Comparison of ENCODE assay signal across 8 cellular contexts in the genomic region with DNA sequence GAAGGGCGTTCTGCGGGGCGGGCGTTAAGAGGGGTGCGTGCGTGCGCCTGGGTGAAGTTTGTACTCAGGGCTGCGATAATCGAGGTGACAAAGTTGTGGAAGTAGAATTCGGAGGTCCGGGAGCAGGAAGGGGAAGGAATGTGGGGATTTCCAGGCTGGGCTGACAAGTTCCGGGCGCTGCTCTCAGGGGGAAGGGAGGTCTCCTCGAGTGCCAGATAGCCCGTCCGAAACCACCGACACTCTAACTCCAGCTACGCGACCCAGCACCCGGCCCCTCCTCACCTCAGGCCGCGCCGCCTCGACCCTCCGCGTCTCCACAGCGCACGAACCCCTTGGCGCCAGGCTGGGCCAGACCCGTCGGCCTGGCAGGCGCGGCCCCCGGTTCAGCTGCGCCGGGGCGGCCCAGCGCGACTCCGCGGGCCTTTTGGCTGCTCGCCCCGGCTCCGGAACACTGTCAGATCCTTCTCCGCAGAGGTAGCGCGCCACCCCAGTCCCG. TPM values are rescaled to one million over a fixed set of nuclear protein-coding genes. Genes with fewer than 3 reads are reported as not detected.
DNase-seq lines count a peak whose midpoint lies in the region; ATAC-seq, FAIRE-seq and TF ChIP-seq lines count a peak whose summit lies in the region.

TSS of gene IL6ST (minus strand) at position 462 of the 496 bp plus-strand sequence. CDS start 18,685 bp downstream, outside the sequence.

- H3K4me3 ChIP-seq in H1 (ENCODE audit: extremely low read depth in 1 of 4, insufficient read depth in 2 of 4, low read depth in 3 of 4, low read length in 4 of 4) (peak within 1 kb of the TSS; percentile 68 to 86 (median 79)), mesendoderm (ENCODE audit: low read length) (peak within 1 kb of the TSS; percentile 92), thyroid gland (replicated peaks in 1 of 3) (peak within 1 kb of the TSS; percentile 86 to 90 (median 87))

- peaks cover 3% of the 10 kb centered on the region for H3K9me3 Mint-ChIP-seq in Calu3 (ENCODE audit: low read depth, unreplicated experiment)

- TF ChIP-seq POLR2A in H1 (IDR thresholded peaks at IDR 0.05; ENCODE audit: control extremely low read depth in 1 of 2, low read depth in 2 of 2, low read length in 2 of 2) (peak; percentile 24 to 83), thyroid gland (IDR thresholded peaks at IDR 0.05) (peak; percentile 89 to 98)

- H3K79me1 ChIP-seq in H1 (ENCODE audit: low read depth, low read length) (no peaks in the 10 kb centered on the region), mesendoderm (ENCODE audit: low read length) (peaks cover 2% of the 10 kb centered on the region)

- FAIRE-seq in H1 (lab: Jason Lieb, UNC) = no peak

- H2BK120ac ChIP-seq in H1 (replicated peaks; ENCODE audit: low read depth, low read length) = no peak within 1 kb of the TSS
- peak within 1 kb of the TSS; percentile 47 for H2BK120ac ChIP-seq in mesendoderm (ENCODE audit: low read depth, low read length)

- H3K23me2 ChIP-seq in H1 (ENCODE audit: low read depth, low read length) = no peaks in the 10 kb centered on the region

- H3K36me3 ChIP-seq in H1 (ENCODE audit: control insufficient read depth in 2 of 4, insufficient read depth in 4 of 4, low read length in 3 of 4) = no peaks in the 10 kb centered on the region
- no peaks in the 10 kb centered on the region for H3K36me3 ChIP-seq in mesendoderm (ENCODE audit: control insufficient read depth, insufficient read depth, low read length)
- no peaks in the 10 kb centered on the region for H3K36me3 ChIP-seq in thyroid gland

- H4K5ac ChIP-seq in H1 (ENCODE audit: insufficient read length, low read depth, low read length) (peak within 1 kb of the TSS; percentile 18), mesendoderm (ENCODE audit: low read length) (no peak within 1 kb of the TSS)

- H3K79me2 ChIP-seq in H1 (ENCODE audit: control insufficient read depth in 1 of 2, insufficient read depth in 2 of 2, low read length in 2 of 2) = peaks cover 0 to 18% of the 10 kb centered on the region in 2 experiments; a peak in 1 of 4 replicates
- H3K79me2 ChIP-seq in mesendoderm (ENCODE audit: control insufficient read depth, insufficient read depth, low read length) = peaks cover 17% of the 10 kb centered on the region

- H3K4me3 Mint-ChIP-seq in Calu3 (ENCODE audit: low read depth, unreplicated experiment) = peak within 1 kb of the TSS; percentile 93

- H4K20me1 ChIP-seq in H1 (replicated peaks in 1 of 2; ENCODE audit: control insufficient read depth in 1 of 2, insufficient read depth in 2 of 2, low read length in 2 of 2) = peaks cover 0 to 2% of the 10 kb centered on the region in 2 experiments

- ATAC-seq in GM19395 (IDR thresholded peaks at IDR 0.05; ENCODE audit: unreplicated experiment) = peak; percentile 42
- peak; percentile 36 for ATAC-seq in HG03457 (IDR thresholded peaks at IDR 0.05; ENCODE audit: unreplicated experiment)

- peak within 1 kb of the TSS; percentile 35 for H4K91ac ChIP-seq in H1 (replicated peaks; ENCODE audit: insufficient read length, low read length)

- H2BK15ac ChIP-seq in H1 (ENCODE audit: low read length) (no peak within 1 kb of the TSS), mesendoderm (replicated peaks; ENCODE audit: low read depth) (no peak within 1 kb of the TSS)

- H3K27ac ChIP-seq in H1 (ENCODE audit: low read depth, low read length) (peak within 1 kb of the TSS; percentile 53; the same call in 1 of the 2 replicates), mesendoderm (ENCODE audit: low read depth, low read length) (peak within 1 kb of the TSS; percentile 93), thyroid gland (peak within 1 kb of the TSS; percentile 98 to 99 (median 98))

- no peak within 1 kb of the TSS for H2AK5ac ChIP-seq in H1 (ENCODE audit: low read depth, low read length)
- H2AK5ac ChIP-seq in mesendoderm (ENCODE audit: low read length) = no peak within 1 kb of the TSS

- H3K27ac Mint-ChIP-seq in Calu3 (ENCODE audit: unreplicated experiment) = peak within 1 kb of the TSS; percentile 95

- H3K18ac ChIP-seq in H1 (ENCODE audit: extremely low read depth, low read length) = peak within 1 kb of the TSS; percentile 88
- peak within 1 kb of the TSS; percentile 78 for H3K18ac ChIP-seq in mesendoderm (ENCODE audit: low read length)

- peak within 1 kb of the TSS; percentile 79 to 90 for H3K4me2 ChIP-seq in H1 (ENCODE audit: insufficient read depth in 1 of 2, low read depth in 2 of 2, low read length in 2 of 2)
- peak within 1 kb of the TSS; percentile 72 for H3K4me2 ChIP-seq in mesendoderm (ENCODE audit: low read length)

- H2AFZ ChIP-seq in H1 (ENCODE audit: low read length) = peak within 1 kb of the TSS; percentile 45; the same call in 1 of the 2 replicates

- no peak within 1 kb of the TSS for H2BK20ac ChIP-seq in H1 (ENCODE audit: low read length)

- no peak within 1 kb of the TSS for H3K23ac ChIP-seq in H1 (ENCODE audit: insufficient read length)
- peak within 1 kb of the TSS; percentile 25 for H3K23ac ChIP-seq in mesendoderm (ENCODE audit: low read length)

- TF ChIP-seq RAD21 in H1 (IDR thresholded peaks at IDR 0.05 in 1 of 2, conservative IDR thresholded peaks at IDR 0.05 in 1 of 2; ENCODE audit: low read depth in 2 of 2, low read length in 2 of 2) = no peak; a peak in 1 of 4 replicates

- H3K4me1 ChIP-seq in H1 (replicated peaks in 1 of 4; ENCODE audit: control insufficient read depth in 3 of 4, insufficient read depth in 4 of 4, low read length in 3 of 4) = peaks cover 0 to 2% (median 0%) of the 10 kb centered on the region in 4 experiments; a peak in 2 of 7 replicates
- H3K4me1 ChIP-seq in mesendoderm (ENCODE audit: control insufficient read depth, low read depth, low read length) = no peaks in the 10 kb centered on the region
- peaks cover 34% of the 10 kb centered on the region in 2 donors for H3K4me1 ChIP-seq in thyroid gland

- H3K27me3 Mint-ChIP-seq in Calu3 (ENCODE audit: unreplicated experiment) = no peaks in the 10 kb centered on the region

- CTCF ChIA-PET in Calu3 (lab: Charles Lee) = interaction anchor here (0.8 to 1.3 kb wide), 2 partner anchors 9 to 276 kb away, joined by 3 to 4 read pairs; no protein-coding TSS in a partner anchor
- CTCF ChIA-PET in H1 (lab: Charles Lee; ENCODE audit: partially characterized antibody) = interaction anchor here (1.5 kb wide), 1 partner anchor 17 kb away, joined by 7 read pairs; no protein-coding TSS in a partner anchor

- no peak within 1 kb of the TSS for H2BK12ac ChIP-seq in H1 (ENCODE audit: low read depth, low read length)

- 0% methylated on average over 11 of the region's 48 CpGs; no CpG with 5 or more reads in 1 of the 2 experiments for WGBS in H1 (ENCODE audit: extremely low coverage in 1 of 2, insufficient coverage in 1 of 2, insufficient read length in 1 of 2, insufficient replicate concordance in 2 of 2, low coverage in 1 of 2, low lambda C conversion rate in 2 of 2, missing lambda C conversion rate in 1 of 2), 2 experiments
- no CpG with 5 or more reads among the region's 48 CpGs for WGBS in mesendoderm (ENCODE audit: extremely low coverage, insufficient coverage, low lambda C conversion rate)
- 0 to 1% methylated on average over 18 to 26 of the region's 48 CpGs for WGBS in thyroid gland, 2 donors

- H2BK5ac ChIP-seq in H1 (ENCODE audit: low read depth, low read length) = peak within 1 kb of the TSS; percentile 56; the same call in 1 of the 2 replicates
- peak within 1 kb of the TSS; percentile 39 for H2BK5ac ChIP-seq in mesendoderm (ENCODE audit: low read length)

- H3K56ac ChIP-seq in H1 (replicated peaks; ENCODE audit: insufficient read length, low read depth, low read length) = peak within 1 kb of the TSS; percentile 73
- H3K56ac ChIP-seq in mesendoderm (ENCODE audit: low read length) = peak within 1 kb of the TSS; percentile 97

- no peaks in the 10 kb centered on the region for H3K27me3 ChIP-seq in H1 (replicated peaks in 1 of 4; ENCODE audit: control insufficient read depth in 3 of 4, extremely low read depth in 1 of 4, insufficient read depth in 3 of 4, low read length in 3 of 4)
- no peaks in the 10 kb centered on the region for H3K27me3 ChIP-seq in mesendoderm (ENCODE audit: insufficient read depth, low read length, poor library complexity)
- no peaks in the 10 kb centered on the region for H3K27me3 ChIP-seq in thyroid gland

- BruUV-seq in Calu3 (replicated peaks; lab: Mats Ljungman, UMichigan) = no TSS peak

- DNase-seq in Calu3 (peak; percentile 67), T-helper 9 cell (peak; percentile 34), H1 (ENCODE audit: low read depth in 1 of 2, low spot score in 2 of 2) (peak in 1 of 2 experiments; percentile 34), mesendoderm (peak; percentile 85), thyroid gland (peak in 1 of 2 donors; percentile 72), NCI-H774 (lab: John Stamatoyannopoulos, UW) (no peak)

- no peak within 1 kb of the TSS for H3K4ac ChIP-seq in H1 (replicated peaks; ENCODE audit: insufficient read length, low read depth, low read length)
- peak within 1 kb of the TSS; percentile 81 for H3K4ac ChIP-seq in mesendoderm (ENCODE audit: low read depth, low read length)

- H3K9me3 ChIP-seq in H1 (ENCODE audit: insufficient read depth in 2 of 2, low read depth in 1 of 2, low read length in 1 of 2) (no peaks in the 10 kb centered on the region), thyroid gland (no peaks in the 10 kb centered on the region)

- H3K9ac ChIP-seq in H1 (replicated peaks in 1 of 4; ENCODE audit: extremely low read depth in 1 of 4, low read depth in 3 of 4, low read length in 3 of 4) = peak within 1 kb of the TSS; percentile 61 to 85 (median 74)
- peak within 1 kb of the TSS; percentile 93 for H3K9ac ChIP-seq in mesendoderm (ENCODE audit: low read length)

- no peak within 1 kb of the TSS for H3K14ac ChIP-seq in H1 (ENCODE audit: insufficient read length)

- TF ChIP-seq EP300 in H1 (IDR thresholded peaks at IDR 0.05; ENCODE audit: borderline replicate concordance in 1 of 2, low read depth in 2 of 2, low read length in 2 of 2) = no peak

- peaks cover 44% of the 10 kb centered on the region for H3K4me1 Mint-ChIP-seq in Calu3 (ENCODE audit: low read depth, unreplicated experiment)

- H4K8ac ChIP-seq in H1 (ENCODE audit: extremely low read depth, insufficient read depth, low read length) (peak within 1 kb of the TSS; percentile 73), mesendoderm (ENCODE audit: low read depth, low read length) (peak within 1 kb of the TSS; percentile 30)

- POLR2A ChIA-PET in H1 (lab: Charles Lee; ENCODE audit: partially characterized antibody) = interaction anchor here (1.1 to 1.7 kb wide), 2 partner anchors 10 to 1179 kb away, joined by 3 to 8 read pairs; partner anchors contain the start of gene GPBP1

- TF ChIP-seq CTCF in Calu3 (IDR thresholded peaks at IDR 0.05; ENCODE audit: unreplicated experiment) = no peak
- no peak for TF ChIP-seq CTCF in H1 (IDR thresholded peaks at IDR 0.05; ENCODE audit: control extremely low read depth in 1 of 3, insufficient read depth in 1 of 3, low read depth in 1 of 3, low read length in 3 of 3)
- no peak for TF ChIP-seq CTCF in thyroid gland (IDR thresholded peaks at IDR 0.05)

- peaks cover 25% of the 10 kb centered on the region for H3K36me3 Mint-ChIP-seq in Calu3 (ENCODE audit: insufficient read depth, unreplicated experiment)

- intact Hi-C loops in Calu3 (cut with micrococcal nuclease; ENCODE audit: unreplicated experiment) (loop anchor here (5.0 kb wide), 1 partner anchor 63 kb away; no protein-coding TSS in a partner anchor), thyroid gland (cut with DNase I) (no loop called here)

RNA-seq across cellular contexts. Expression of gene IL6ST, which starts in this region (rescaled TPM):
- total RNA-seq in Calu3 (2022) (93.5 and 100 TPM in 2 replicates), thyroid gland (100 to 1,000 TPM; 280 to 550 (median 359) TPM)
- total RNA-seq in H1 (2021; fragmentation: NEBNext Ultra II Directional; extraction: Animal tissue kit (Norgen Biotek cat#: 25700)) = 9.6 and 11.1 TPM in 2 replicates
- polyA plus RNA-seq in H1 (2011; rRNA removed) = 0.82 and 1.4 TPM in 2 replicates
- polyA plus RNA-seq in H1 (2011; cell fraction: cytosol; rRNA removed) = 2.0 TPM
- polyA plus RNA-seq in H1 (2011; cell fraction: nucleus; rRNA removed) = 3.9 TPM
- polyA plus RNA-seq in H1 (2012, experiment 1 of 2) = 2.1 to 6.1 TPM (median 3.8 TPM) in 4 replicates
- polyA plus RNA-seq in H1 (2012, experiment 2 of 2) = 0.22 TPM
- 8.9 TPM for polyA plus RNA-seq in H1 (2013, experiment 1 of 2)
- 9.7 TPM for polyA plus RNA-seq in H1 (2013, experiment 2 of 2)
- polyA minus RNA-seq in H1 (2011; rRNA and poly(A)+ RNA removed) = 9.2 and 26.1 TPM in 2 replicates
- 8.0 TPM for polyA minus RNA-seq in H1 (2011; cell fraction: cytosol; rRNA and poly(A)+ RNA removed)
- 20.2 TPM for polyA minus RNA-seq in H1 (2011; cell fraction: nucleus; rRNA and poly(A)+ RNA removed)
- 7.6 TPM for polyA plus RNA-seq in mesendoderm (2013, experiment 1 of 2)
- 7.3 TPM for polyA plus RNA-seq in mesendoderm (2013, experiment 2 of 2)
